ENCODE assay signal across 15 cellular contexts in the genomic region with DNA sequence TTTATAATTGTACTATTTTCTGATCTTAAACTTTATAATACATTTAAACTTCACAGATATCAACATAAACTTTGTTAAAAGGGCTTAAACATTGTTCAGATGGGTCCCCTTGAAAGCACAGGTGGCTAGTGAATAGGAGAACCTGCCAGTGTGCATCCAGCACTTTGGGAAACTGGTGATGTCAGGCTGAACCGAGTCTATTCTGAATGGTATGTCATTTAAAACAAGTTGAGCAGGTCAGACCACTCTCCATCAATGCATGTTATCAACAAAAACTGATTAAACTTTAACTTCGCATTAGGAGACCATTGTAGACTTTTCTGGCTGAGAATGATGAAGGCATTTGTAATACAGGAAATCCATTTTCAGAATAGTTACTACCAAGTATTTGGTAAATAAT. TPM values are rescaled to one million over a fixed set of nuclear protein-coding genes. Genes with fewer than 3 reads are reported as not detected.
DNase-seq lines count a peak whose midpoint lies in the region; ATAC-seq and TF ChIP-seq lines count a peak whose summit lies in the region.
"Had no signal": no experiment of that assay in that cellular context is flagged by ENCODE, and none has a peak within 500 bp of the region (broad histone marks: within the 10 kb centered on the region; RNA-seq: fewer than 3 reads in every experiment).

No MANE protein-coding gene starts in this region.

- peak overlapping the region; percentile 2 for H3K4me3 Mint-ChIP-seq in type B pancreatic cell

- H3K27me3 Mint-ChIP-seq in type B pancreatic cell: no peaks in the 10 kb centered on the region

- no peaks in the 10 kb centered on the region for H3K9me3 Mint-ChIP-seq in type B pancreatic cell

- H3K36me3 Mint-ChIP-seq in type B pancreatic cell: no peaks in the 10 kb centered on the region

- no peaks in the 10 kb centered on the region for H3K27me3 ChIP-seq in HAP-1 (ENCODE audit: low read depth)

- no peak overlapping the region for H3K4me3 ChIP-seq in HAP-1

- TF ChIP-seq CTCF in type B pancreatic cell (conservative IDR thresholded peaks at IDR 0.05): no peak

- peaks cover 5% of the 10 kb centered on the region for H3K4me1 ChIP-seq in HAP-1

- H3K9me3 ChIP-seq in HAP-1: no peaks in the 10 kb centered on the region

- ATAC-seq in GM18502 (IDR thresholded peaks at IDR 0.05; ENCODE audit: poor library complexity, unreplicated experiment) (no peak), HG03095 (IDR thresholded peaks at IDR 0.05; ENCODE audit: unreplicated experiment) (no peak)
- ATAC-seq: activated CD4-positive, CD25-positive, alpha-beta regulatory T cell treated with anti-CD3 and anti-CD28 coated beads, Interleukin-2, amount 50 U/mL, for 24 hours had no signal

- H3K36me3 ChIP-seq in HAP-1 (replicated peaks): no peaks in the 10 kb centered on the region

- peak overlapping the region; percentile 6 for H3K27ac Mint-ChIP-seq in type B pancreatic cell

- DNase-seq in LoVo (ENCODE audit: low spot score): peak; percentile 43
- peak; percentile 98 for DNase-seq in NCI-H748 (lab: John Stamatoyannopoulos, UW; ENCODE audit: unreplicated experiment)
- peak; percentile 61 for DNase-seq in islet precursor cell
- DNase-seq in type B pancreatic cell (ENCODE audit: extremely low spot score, unreplicated experiment): no peak
- DNase-seq in T-helper 9 cell: no peak
- DNase-seq in HAP-1 (ENCODE audit: low spot score in 2 of 2): no peak
- DNase-seq: activated effector memory CD4-positive, alpha-beta T cell treated with anti-CD3 and anti-CD28 coated beads, Interleukin-2, amount 50 U/mL, for 16 hours; amniotic stem cell; central memory CD4-positive, alpha-beta T cell; kidney glomerular epithelial cell; SIG-M5; T-helper 2 cell had no signal

- peaks cover 12% of the 10 kb centered on the region for H3K4me1 Mint-ChIP-seq in type B pancreatic cell (ENCODE audit: unreplicated experiment)

- in situ Hi-C loops in HAP-1 (cut with MboI; ENCODE audit: low sequenced_read_pairs): no loop called here

RNA-seq across cellular contexts. Expression of gene FREM2, which starts 50.1 kb away (rescaled TPM):
- 37.8 and 42.8 TPM in 2 replicates for total RNA-seq in type B pancreatic cell (ENCODE audit: low replicate concordance)

Comparison
In these comparisons a context has a peak if more than half of its experiments do, and no peak if none do; other contexts are left out.
1. DNase-seq: peak in LoVo (single experiment), NCI-H748 (single experiment) and islet precursor cell (single experiment); none in type B pancreatic cell (single experiment), T-helper 9 cell (single experiment) and HAP-1 (0 of 2).